In the genomic region with DNA sequence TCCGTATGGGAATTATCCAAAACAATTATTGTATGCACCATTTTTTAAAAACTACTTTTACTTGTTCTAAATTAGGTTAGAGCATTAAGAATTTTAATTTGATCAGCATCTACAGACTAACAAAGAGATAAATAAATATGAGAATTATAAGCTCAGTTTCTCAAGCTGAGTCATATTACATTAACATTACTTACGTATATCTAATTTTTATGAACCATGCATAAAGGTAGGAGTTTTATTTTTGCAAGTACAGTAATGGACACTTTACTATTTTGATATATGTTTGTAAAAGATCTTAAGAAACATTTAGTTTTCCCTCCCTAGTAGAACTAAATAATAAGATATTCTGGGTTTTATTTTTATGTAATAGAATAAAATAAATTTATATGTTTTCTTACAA, we compare ENCODE assay signal across 8 cellular contexts.
"Had no signal": no experiment of that assay in that cellular context is flagged by ENCODE, and none has a peak within 500 bp of the region (broad histone marks: within the 10 kb centered on the region; RNA-seq: fewer than 3 reads in every experiment).

No MANE protein-coding gene starts in this region.

- FAIRE-seq: H1, H54, HTR-8/SVneo, K562 had no signal

- H3K4me3 ChIP-seq: GM23338, K562 had no signal

- ATAC-seq: GM23338, HCT116, K562 had no signal

- DNase-seq: H9, HFFc6 had no signal
